In the genomic region with DNA sequence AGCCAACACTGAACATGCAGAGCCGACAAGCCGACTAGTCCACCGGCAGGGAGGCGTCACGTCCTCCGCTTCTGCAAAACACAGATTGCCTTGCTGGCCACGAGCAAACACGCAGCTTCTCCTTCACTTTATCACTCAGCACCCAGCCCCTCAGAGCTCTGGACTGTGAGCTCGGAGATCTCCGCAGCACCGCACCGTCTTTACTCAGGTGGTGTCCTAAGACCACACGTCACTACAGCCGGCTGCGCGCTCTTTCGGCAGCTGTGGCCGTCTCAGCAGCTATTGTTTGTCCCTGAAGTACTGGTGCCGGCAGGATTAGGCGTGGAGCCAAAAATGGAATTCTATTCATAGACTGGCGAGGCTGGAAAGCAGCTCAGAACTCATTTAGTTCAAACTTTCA, we compare ENCODE assay signal across 10 cellular contexts.
DNase-seq lines count a peak whose midpoint lies in the region; FAIRE-seq and TF ChIP-seq lines count a peak whose summit lies in the region.
"Had no signal": no experiment of that assay in that cellular context is flagged by ENCODE, and none has a peak within 500 bp of the region (broad histone marks: within the 10 kb centered on the region; RNA-seq: fewer than 3 reads in every experiment).

No MANE protein-coding gene starts in this region.

- no peaks in the 10 kb centered on the region for H3K9me3 ChIP-seq in kidney (ENCODE audit: control insufficient read depth in 1 of 2, low read length in 2 of 2)
- no peaks in the 10 kb centered on the region for H3K9me3 ChIP-seq in stomach

- no peaks in the 10 kb centered on the region for H3K4me1 Mint-ChIP-seq in activated CD4-positive, alpha-beta T cell treated with anti-CD3 and anti-CD28 coated beads, Interleukin-2, amount 10 ng/mL, durations not matched to agents 24 days and 14 days

- TF ChIP-seq CTCF in LNCaP clone FGC (IDR thresholded peaks at IDR 0.05; ENCODE audit: control insufficient read depth, extremely low read depth, insufficient read depth): no peak
- TF ChIP-seq CTCF in brain microvascular endothelial cell (IDR thresholded peaks at IDR 0.05; ENCODE audit: low read depth, low read length, missing control alignments): no peak
- TF ChIP-seq CTCF in kidney (IDR thresholded peaks at IDR 0.05; ENCODE audit: borderline replicate concordance, extremely low read depth, insufficient read depth): no peak
- peak in 1 of 7 experiments; percentile 9 for TF ChIP-seq CTCF in stomach (IDR thresholded peaks at IDR 0.05)

- H3K27me3 ChIP-seq in brain microvascular endothelial cell (replicated peaks): no peaks in the 10 kb centered on the region
- no peaks in the 10 kb centered on the region for H3K27me3 ChIP-seq in stomach

- no peak overlapping the region for H3K4me3 Mint-ChIP-seq in activated CD4-positive, alpha-beta T cell treated with anti-CD3 and anti-CD28 coated beads, Interleukin-2, amount 10 ng/mL, durations not matched to agents 24 days and 14 days
- H3K4me3 Mint-ChIP-seq: dendritic cell treated with granulocyte-macrophage colony-stimulating factor and Interleukin-4, amounts not matched to agents 40 ng/mL and 50 ng/mL, for 4 days had no signal

- intact Hi-C loops in kidney (cut with DNase I): no loop called here
- intact Hi-C loops in stomach (cut with DNase I; ENCODE audit: low total_unique reads): no loop called here
- intact Hi-C loops in activated CD4-positive, alpha-beta T cell treated with anti-CD3 and anti-CD28 coated beads, Interleukin-2, amount 10 ng/mL, durations not matched to agents 24 days and 14 days (cut with micrococcal nuclease): no loop called here

- no peak overlapping the region for H3K9ac ChIP-seq in kidney (ENCODE audit: low read length in 2 of 2)

- in situ Hi-C loops in brain microvascular endothelial cell (cut with HindIII; ENCODE audit: low pct_ligation_motif_present, low sequenced_read_pairs): no loop called here

- TF ChIP-seq EP300 in stomach (IDR thresholded peaks at IDR 0.05): no peak

- no peak overlapping the region for H3K27ac Mint-ChIP-seq in activated CD4-positive, alpha-beta T cell treated with anti-CD3 and anti-CD28 coated beads, Interleukin-2, amount 10 ng/mL, durations not matched to agents 24 days and 14 days
- H3K27ac Mint-ChIP-seq: dendritic cell treated with granulocyte-macrophage colony-stimulating factor and Interleukin-4, amounts not matched to agents 40 ng/mL and 50 ng/mL, for 4 days had no signal

- H3K36me3 ChIP-seq in brain microvascular endothelial cell (replicated peaks) (no peaks in the 10 kb centered on the region), kidney (ENCODE audit: control insufficient read depth in 1 of 2, insufficient read depth in 2 of 2, low read length in 2 of 2) (peaks cover 0 to 4% of the 10 kb centered on the region in 2 donors), stomach (peaks cover 0 to 5% (median 2%) of the 10 kb centered on the region in 4 donors)

- 17 to 46% (median 39%) methylated on average over 21 of the region's 21 CpGs for WGBS in stomach, 5 donors

- H3K4me3 ChIP-seq in LNCaP clone FGC (ENCODE audit: low read depth, low read length) (no peak overlapping the region), brain microvascular endothelial cell (ENCODE audit: low read depth, low read length) (peak overlapping the region; percentile 36), kidney (ENCODE audit: low read length in 2 of 2) (peak overlapping the region; percentile 13 to 21), stomach (peak overlapping the region; percentile 34 to 48 (median 38))

- no peak for TF ChIP-seq POLR2A in stomach (IDR thresholded peaks at IDR 0.05)

- FAIRE-seq in kidney (lab: Jason Lieb, UNC): no peak

- DNase-seq in LNCaP clone FGC (ENCODE audit: low read depth) (peak; percentile 51), brain microvascular endothelial cell (peak; percentile 72), kidney (peak; percentile 78), stomach (peak; percentile 82), HPDE6-E6E7 (ENCODE audit: extremely low spot score) (no peak), GOT3 (lab: John Stamatoyannopoulos, UW) (no peak), activated T-cell treated with anti-CD3 and anti-CD28 coated beads for 4 hours (no peak)
- DNase-seq in activated CD4-positive, alpha-beta T cell treated with anti-CD3 and anti-CD28 coated beads, Interleukin-2, amount 10 ng/mL, durations not matched to agents 24 days and 14 days: no peak
- DNase-seq: H7 had no signal

- H3K9me3 Mint-ChIP-seq in activated CD4-positive, alpha-beta T cell treated with anti-CD3 and anti-CD28 coated beads, Interleukin-2, amount 10 ng/mL, durations not matched to agents 24 days and 14 days: no peaks in the 10 kb centered on the region
- H3K9me3 Mint-ChIP-seq: dendritic cell treated with granulocyte-macrophage colony-stimulating factor and Interleukin-4, amounts not matched to agents 40 ng/mL and 50 ng/mL, for 4 days had no signal

- H3K27me3 Mint-ChIP-seq in activated CD4-positive, alpha-beta T cell treated with anti-CD3 and anti-CD28 coated beads, Interleukin-2, amount 10 ng/mL, durations not matched to agents 24 days and 14 days: no peaks in the 10 kb centered on the region
- H3K27me3 Mint-ChIP-seq: dendritic cell treated with granulocyte-macrophage colony-stimulating factor and Interleukin-4, amounts not matched to agents 40 ng/mL and 50 ng/mL, for 4 days had no signal

- H3K27ac ChIP-seq in brain microvascular endothelial cell (peak overlapping the region; percentile 18), kidney (ENCODE audit: low read depth in 2 of 2, low read length in 2 of 2) (no peak overlapping the region), stomach (peak overlapping the region in 2 of 5 donors; percentile 50 to 56)

- H3K36me3 Mint-ChIP-seq in activated CD4-positive, alpha-beta T cell treated with anti-CD3 and anti-CD28 coated beads, Interleukin-2, amount 10 ng/mL, durations not matched to agents 24 days and 14 days (ENCODE audit: low read depth): no peaks in the 10 kb centered on the region

- peaks cover 3 to 4% of the 10 kb centered on the region in 2 donors for H3K4me1 ChIP-seq in kidney (ENCODE audit: control insufficient read depth in 1 of 2, insufficient read depth in 1 of 2, low read depth in 1 of 2, low read length in 2 of 2)
- H3K4me1 ChIP-seq in stomach: peaks cover 0 to 21% (median 13%) of the 10 kb centered on the region in 4 donors

Comparison
In these comparisons a context has a peak if more than half of its experiments do, and no peak if none do; other contexts are left out.
1. DNase-seq: peak in LNCaP clone FGC (single experiment), brain microvascular endothelial cell (single experiment), kidney (single experiment) and stomach (single experiment); none in HPDE6-E6E7 (single experiment), GOT3 (single experiment), activated CD4-positive, alpha-beta T cell treated with anti-CD3 and anti-CD28 coated beads, Interleukin-2, amount 10 ng/mL, durations not matched to agents 24 days and 14 days (single experiment) and activated T-cell treated with anti-CD3 and anti-CD28 coated beads for 4 hours (single experiment).